ENCODE assay signal across 7 cellular contexts in the genomic region with DNA sequence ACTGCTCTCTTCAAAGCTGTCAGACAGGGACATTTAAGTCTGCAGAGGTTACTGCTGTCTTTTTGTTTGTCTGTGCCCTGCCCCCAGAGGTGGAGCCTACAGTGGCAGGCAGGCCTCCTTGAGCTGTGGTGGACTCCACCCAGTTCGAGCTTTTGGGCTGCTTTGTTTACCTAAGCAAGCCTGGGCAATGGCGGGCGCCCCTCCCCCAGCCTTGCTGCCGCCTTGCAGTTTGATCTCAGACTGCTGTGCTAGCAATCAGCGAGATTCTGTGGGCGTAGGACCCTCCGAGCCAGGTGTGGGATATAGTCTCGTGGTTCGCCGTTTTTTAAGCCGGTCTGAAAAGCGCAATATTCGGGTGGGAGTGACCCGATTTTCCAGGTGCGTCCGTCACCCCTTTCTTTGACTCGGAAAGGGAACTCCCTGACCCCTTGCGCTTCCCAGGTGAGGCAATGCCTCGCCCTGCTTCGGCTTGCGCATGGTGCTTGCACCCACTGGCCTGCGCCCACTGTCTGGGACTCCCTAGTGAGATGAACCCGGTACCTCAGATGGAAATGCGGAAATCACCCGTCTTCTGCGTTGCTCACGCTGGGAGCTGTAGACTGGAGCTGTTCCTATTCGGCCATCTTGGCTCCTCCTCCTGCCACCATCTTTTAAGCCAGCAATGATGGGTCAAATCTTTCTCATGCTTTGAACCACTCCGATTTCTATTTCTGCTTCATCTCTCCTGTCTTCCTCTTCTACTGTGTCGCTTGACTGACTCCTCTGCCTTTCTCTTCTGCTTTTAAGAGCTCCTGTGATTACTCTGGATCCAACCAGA.
DNase-seq lines count a peak whose midpoint lies in the region; ATAC-seq and TF ChIP-seq lines count a peak whose summit lies in the region.
"Not testable (repeated sequence)": the region's sequence is repeated elsewhere in the genome, so short reads cannot be mapped to it uniquely, and the experiment has no call there.

No MANE protein-coding gene starts in this region.

- H3K9ac ChIP-seq in H9 (ENCODE audit: extremely low read depth, insufficient read length, low read length); endodermal cell (ENCODE audit: extremely low read depth, low read length, poor library complexity, severe bottlenecking); iPS-15b (ENCODE audit: low read depth, low read length); neural progenitor cell: not testable (repeated sequence)

- not testable (repeated sequence) for H3K9me3 Mint-ChIP-seq in H9, WTC11, neural progenitor cell
- peaks cover 13% of the 10 kb centered on the region for H3K9me3 Mint-ChIP-seq in endodermal cell

- peak overlapping the region in 1 of 2 experiments; percentile 17; a peak in 1 of 5 replicates for H3K4me3 Mint-ChIP-seq in H9
- H3K4me3 Mint-ChIP-seq in WTC11 = peak overlapping the region; percentile 18
- H3K4me3 Mint-ChIP-seq in endodermal cell = peak overlapping the region; percentile 14
- H3K4me3 Mint-ChIP-seq in neural progenitor cell = not testable (repeated sequence)

- not testable (repeated sequence) for H2BK5ac ChIP-seq in H9 (ENCODE audit: insufficient read length, low read length)

- not testable (repeated sequence) for H2AK5ac ChIP-seq in H9 (ENCODE audit: insufficient read length, low read length)

- H3K79me1 ChIP-seq in H9 (ENCODE audit: insufficient read depth, low read depth, low read length, poor library complexity, severe bottlenecking) = not testable (repeated sequence)

- not testable (repeated sequence) for H2BK20ac ChIP-seq in H9 (ENCODE audit: low read depth, low read length, poor library complexity, severe bottlenecking)

- not testable (repeated sequence) for H3K79me2 ChIP-seq in H9 (ENCODE audit: insufficient read depth, low read length); neural progenitor cell (ENCODE audit: low read depth)

- not testable (repeated sequence) for H3K4me3 ChIP-seq in endodermal cell (ENCODE audit: low read length); neural progenitor cell
- peak overlapping the region; percentile 27 for H3K4me3 ChIP-seq in iPS-15b (ENCODE audit: low read depth, low read length)

- not testable (repeated sequence) for H4K91ac ChIP-seq in H9 (ENCODE audit: insufficient read length, low read depth, low read length)

- H3K4ac ChIP-seq in H9 (ENCODE audit: low read depth, low read length) = not testable (repeated sequence)

- H3K4me1 ChIP-seq in H9 (ENCODE audit: insufficient read depth, low read length); endodermal cell (ENCODE audit: control insufficient read depth, insufficient read depth, low read length); iPS-15b (ENCODE audit: control insufficient read depth, insufficient read depth, low read length); neural progenitor cell: not testable (repeated sequence)

- H3T11ph ChIP-seq in H9 (ENCODE audit: low read length) = not testable (repeated sequence)

- ATAC-seq in WTC11 = not testable (repeated sequence)

- not testable (repeated sequence) for H4K20me1 ChIP-seq in H9 (ENCODE audit: control insufficient read depth, insufficient read depth, insufficient read length); neural progenitor cell (ENCODE audit: low read depth)

- not testable (repeated sequence) for H3K56ac ChIP-seq in H9 (ENCODE audit: insufficient read length, low read depth, low read length)

- not testable (repeated sequence) for H2BK15ac ChIP-seq in H9 (ENCODE audit: low read depth, low read length)

- not testable (repeated sequence) for H3K14ac ChIP-seq in H9 (ENCODE audit: insufficient read depth, low read length)

- not testable (repeated sequence) for H3K23ac ChIP-seq in H9 (ENCODE audit: insufficient read length, low read depth, low read length)

- no CpG with 5 or more reads among the region's 30 CpGs for WGBS in H9 (ENCODE audit: extremely low coverage, insufficient read length, low lambda C conversion rate)
- WGBS in endodermal cell (ENCODE audit: insufficient coverage in 1 of 2, insufficient read length in 1 of 2), 2 experiments = 89 to 96% methylated on average over 5 to 22 of the region's 30 CpGs

- H2BK12ac ChIP-seq in H9 (ENCODE audit: insufficient read length, low read depth, low read length) = not testable (repeated sequence)

- not testable (repeated sequence) for H3K27me3 ChIP-seq in H9 (ENCODE audit: insufficient read depth, low read length); endodermal cell (ENCODE audit: control insufficient read depth, insufficient read depth, low read length, poor library complexity, severe bottlenecking); iPS-15b (ENCODE audit: control insufficient read depth, insufficient read depth, low read length); neural progenitor cell

- H3K27ac Mint-ChIP-seq in H9 (peak overlapping the region in 2 of 3 experiments; percentile 2 to 59; a peak in 3 of 7 replicates), WTC11 (peak overlapping the region; percentile 19; the same call in 1 of the 2 replicates), endodermal cell (peak overlapping the region; percentile 1), neural progenitor cell (peak overlapping the region; percentile 5)

- H3K4me1 Mint-ChIP-seq in H9 = peaks cover 7 to 13% of the 10 kb centered on the region in 2 experiments
- H3K4me1 Mint-ChIP-seq in WTC11 = peaks cover 16% of the 10 kb centered on the region
- H3K4me1 Mint-ChIP-seq in endodermal cell, neural progenitor cell: not testable (repeated sequence)

- not testable (repeated sequence) for H2AFZ ChIP-seq in H9 (ENCODE audit: low read length); neural progenitor cell (replicated peaks)

- H3K36me3 ChIP-seq in endodermal cell (ENCODE audit: control insufficient read depth, insufficient read depth, low read length); iPS-15b (ENCODE audit: control insufficient read depth, insufficient read depth, low read length); neural progenitor cell: not testable (repeated sequence)

- H3F3A ChIP-seq in neural progenitor cell (ENCODE audit: low read depth) = not testable (repeated sequence)

- not testable (repeated sequence) for H4K5ac ChIP-seq in H9 (ENCODE audit: insufficient read length, low read depth, low read length)

- H3K27me3 Mint-ChIP-seq in H9 (ENCODE audit: low read depth); WTC11 (ENCODE audit: low read depth); endodermal cell (ENCODE audit: insufficient read depth); neural progenitor cell (ENCODE audit: insufficient read depth, low read depth): not testable (repeated sequence)

- POLR2A ChIA-PET in WTC11 (lab: Charles Lee) = not testable (repeated sequence)

- not testable (repeated sequence) for H3K18ac ChIP-seq in H9 (ENCODE audit: insufficient read length, low read depth, low read length)

- not testable (repeated sequence) for H3K23me2 ChIP-seq in H9 (ENCODE audit: insufficient read length, low read depth, low read length, poor library complexity, severe bottlenecking)

- H3K9me3 ChIP-seq in H9 (ENCODE audit: control insufficient read depth, low read depth, low read length); endodermal cell (ENCODE audit: control insufficient read depth, low read length); iPS-15b (ENCODE audit: control insufficient read depth, insufficient read depth, low read length); neural progenitor cell (ENCODE audit: low read depth): not testable (repeated sequence)

- H4K8ac ChIP-seq in H9 (replicated peaks; ENCODE audit: insufficient read length, low read depth, low read length) = not testable (repeated sequence)

- not testable (repeated sequence) for H3K27ac ChIP-seq in H9 (ENCODE audit: insufficient read length, low read depth, low read length); endodermal cell (ENCODE audit: low read depth, low read length); neural progenitor cell

- H3K36me3 Mint-ChIP-seq in H9 (ENCODE audit: insufficient read depth in 1 of 3, low read depth in 3 of 3); endodermal cell (ENCODE audit: low read depth); neural progenitor cell: not testable (repeated sequence)
- H3K36me3 Mint-ChIP-seq in WTC11 = peaks cover 12% of the 10 kb centered on the region

- H3K4me2 ChIP-seq in H9 (ENCODE audit: insufficient read depth, insufficient read length, low read length); neural progenitor cell: not testable (repeated sequence)

- not testable (repeated sequence) for TF ChIP-seq CTCF in H9 (conservative IDR thresholded peaks at IDR 0.05); WTC11 (IDR thresholded peaks at IDR 0.05); endodermal cell (conservative IDR thresholded peaks at IDR 0.05); neural progenitor cell (IDR thresholded peaks at IDR 0.05)

- peak; percentile 59 for DNase-seq in DMS53 treated with DMSO at 0.1 percent for 48 hours (lab: John Stamatoyannopoulos, UW; ENCODE audit: unreplicated experiment)
- not testable (repeated sequence) for DNase-seq in H9; endodermal cell; neural progenitor cell (ENCODE audit: low spot score)
- DNase-seq in NCI-H146 (lab: John Stamatoyannopoulos, UW) = peak; percentile 48
- peak; percentile 29 for DNase-seq in WTC11 (ENCODE audit: low spot score)

- peak overlapping the region; percentile 36 for H2BK120ac ChIP-seq in H9 (ENCODE audit: low read depth, low read length, poor library complexity, severe bottlenecking)

- CTCF ChIA-PET in WTC11 (lab: Charles Lee) = not testable (repeated sequence)
